26 cellular contexts compared by ENCODE assay signal in the genomic region with DNA sequence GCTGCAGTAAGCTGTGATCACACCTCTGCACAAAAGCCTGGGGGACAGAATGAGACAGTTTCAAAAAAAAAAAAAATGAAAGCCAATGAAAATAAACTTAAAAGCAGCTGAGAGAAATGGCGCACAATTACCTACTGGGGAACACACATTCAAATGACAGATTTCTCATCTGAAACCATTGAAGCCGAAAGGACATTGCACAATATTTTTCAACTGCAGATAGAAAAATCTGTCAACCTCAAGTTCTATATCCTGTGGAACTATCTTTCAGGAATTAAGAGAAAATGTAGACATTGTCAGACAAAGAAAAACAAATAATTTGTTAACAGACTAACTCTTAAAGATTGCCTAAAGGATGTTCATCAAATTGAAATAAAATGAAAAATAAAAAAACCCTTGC.
"Had no signal": no experiment of that assay in that cellular context is flagged by ENCODE, and none has a peak within 500 bp of the region (broad histone marks: within the 10 kb centered on the region; RNA-seq: fewer than 3 reads in every experiment).

No MANE protein-coding gene starts in this region.

- FAIRE-seq: colon, endothelial cell of umbilical vein, frontal cortex had no signal

- H3K27me3 ChIP-seq: colonic mucosa, gastrocnemius medialis had no signal

- H3K27ac ChIP-seq: colonic mucosa, coronary artery, dorsolateral prefrontal cortex, epithelial cell of prostate, esophagus muscularis mucosa, esophagus squamous epithelium, foreskin keratinocyte, gastrocnemius medialis, gastroesophageal sphincter, heart left ventricle, heart right ventricle had no signal

- H3K9me3 ChIP-seq: colonic mucosa, esophagus muscularis mucosa, esophagus squamous epithelium, gastrocnemius medialis, gastroesophageal sphincter, heart right ventricle had no signal

- H3K4me1 ChIP-seq: colonic mucosa, esophagus muscularis mucosa, esophagus squamous epithelium, foreskin keratinocyte, gastrocnemius medialis, gastroesophageal sphincter, heart left ventricle, heart right ventricle had no signal

- H3K4me3 ChIP-seq: colonic mucosa, coronary artery, dorsolateral prefrontal cortex, esophagus muscularis mucosa, esophagus squamous epithelium, gastrocnemius medialis, gastroesophageal sphincter, heart left ventricle, heart right ventricle had no signal

- H3K36me3 ChIP-seq: colonic mucosa, esophagus muscularis mucosa, esophagus squamous epithelium, gastrocnemius medialis, gastroesophageal sphincter, heart left ventricle, heart right ventricle had no signal

- ATAC-seq: effector memory CD8-positive, alpha-beta T cell; esophagus mucosa; foreskin keratinocyte; gastrocnemius medialis; gastroesophageal sphincter; heart left ventricle; heart right ventricle had no signal

- DNase-seq: colonic mucosa; cortex of kidney; dermis blood vessel endothelial cell; dorsolateral prefrontal cortex; effector CD4-positive, alpha-beta T cell; effector CD8-positive, alpha-beta T cell; effector memory CD4-positive, alpha-beta T cell; effector memory CD8-positive, alpha-beta T cell; endodermal cell; erythroblast; esophagus squamous epithelium; foreskin fibroblast; foreskin keratinocyte; foreskin melanocyte; gastrocnemius medialis; glutamatergic neuron; heart right ventricle had no signal
